Comparison of ENCODE assay signal across 15 cellular contexts in the genomic region with DNA sequence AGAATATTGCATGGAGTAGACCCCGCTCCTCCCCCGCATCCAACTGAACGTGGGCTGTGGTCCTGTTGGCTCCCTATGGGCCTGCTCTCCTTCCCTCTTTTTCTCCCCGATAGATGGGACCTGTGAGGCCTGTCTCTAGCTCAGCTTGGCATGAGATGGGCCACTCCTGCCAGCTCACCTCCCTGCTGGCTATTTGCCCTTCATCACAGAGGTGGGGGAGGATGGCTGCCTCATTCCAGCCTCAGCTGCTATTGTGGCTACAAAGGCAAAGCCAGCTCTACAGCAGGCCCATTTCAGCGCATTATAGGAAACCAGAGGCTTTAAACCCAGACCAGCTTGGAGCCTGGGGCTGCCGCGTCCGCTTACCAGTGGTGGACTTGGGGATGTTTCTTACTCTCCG.
"Had no signal": no experiment of that assay in that cellular context is flagged by ENCODE, and none has a peak within 500 bp of the region (broad histone marks: within the 10 kb centered on the region; RNA-seq: fewer than 3 reads in every experiment).

No MANE protein-coding gene starts in this region.

- DNase-seq: activated CD4-positive, alpha-beta T cell treated with anti-CD3 and anti-CD28 coated beads, Interleukin-2, amount 10 ng/mL, durations not matched to agents 7 days and 5 days; activated CD8-positive, alpha-beta memory T cell treated with anti-CD3 and anti-CD28 coated beads, Interleukin-2, amount 50 U/mL, for 48 hours; activated gamma-delta T cell treated with Interleukin-2 at 50 U/mL for 16 hours; activated naive CD8-positive, alpha-beta T cell treated with anti-CD3 and anti-CD28 coated beads for 36 hours; anterior cingulate cortex; psoas muscle; sigmoid colon; stimulated activated CD4-positive, alpha-beta T cell treated with anti-CD3 and anti-CD28 coated beads, Interleukin-12 subunit alpha, Interleukin-12 subunit beta, amount 100 ng/mL, for 4 hours; stimulated activated CD4-positive, alpha-beta T cell treated with anti-CD3 and anti-CD28 coated beads, Interleukin-2, amount 100 ng/mL, for 24 hours; T-helper 2 cell; uterus had no signal

- H3K4me1 ChIP-seq: psoas muscle, sigmoid colon, uterus had no signal

- H3K9me3 ChIP-seq: psoas muscle, sigmoid colon, tibial nerve, uterus had no signal

- H3K27ac ChIP-seq: hepatocyte, psoas muscle, sigmoid colon, tibial nerve, uterus had no signal

- H3K9me3 Mint-ChIP-seq: activated CD4-positive, alpha-beta T cell treated with anti-CD3 and anti-CD28 coated beads, Interleukin-2, amount 10 ng/mL, durations not matched to agents 7 days and 5 days; activated naive CD8-positive, alpha-beta T cell treated with anti-CD3 and anti-CD28 coated beads for 36 hours had no signal

- H3K36me3 ChIP-seq: sigmoid colon, uterus had no signal

- ATAC-seq: psoas muscle; stimulated activated memory B cell treated with anti-CD40 and anti-IgM and Interleukin-4, amounts not matched to agents 10 μg/mL and 1 μg/mL and 100 μg/mL, for 72 hours had no signal

- H3K27me3 ChIP-seq: dorsolateral prefrontal cortex, hepatocyte, sigmoid colon, tibial nerve, uterus had no signal

- H3K4me3 ChIP-seq: dorsolateral prefrontal cortex, hepatocyte, psoas muscle, sigmoid colon, tibial nerve, uterus had no signal

- H3K36me3 Mint-ChIP-seq: activated naive CD8-positive, alpha-beta T cell treated with anti-CD3 and anti-CD28 coated beads for 36 hours; stimulated activated memory B cell treated with anti-CD40 and anti-IgM and Interleukin-4, amounts not matched to agents 10 μg/mL and 1 μg/mL and 100 μg/mL, for 72 hours had no signal

- H3K4me3 Mint-ChIP-seq: activated CD4-positive, alpha-beta T cell treated with anti-CD3 and anti-CD28 coated beads, Interleukin-2, amount 10 ng/mL, durations not matched to agents 7 days and 5 days; activated naive CD8-positive, alpha-beta T cell treated with anti-CD3 and anti-CD28 coated beads for 36 hours; stimulated activated memory B cell treated with anti-CD40 and anti-IgM and Interleukin-4, amounts not matched to agents 10 μg/mL and 1 μg/mL and 100 μg/mL, for 72 hours had no signal

- H3K4me1 Mint-ChIP-seq: activated CD4-positive, alpha-beta T cell treated with anti-CD3 and anti-CD28 coated beads, Interleukin-2, amount 10 ng/mL, durations not matched to agents 7 days and 5 days; activated naive CD8-positive, alpha-beta T cell treated with anti-CD3 and anti-CD28 coated beads for 36 hours; stimulated activated memory B cell treated with anti-CD40 and anti-IgM and Interleukin-4, amounts not matched to agents 10 μg/mL and 1 μg/mL and 100 μg/mL, for 72 hours had no signal

- H3K27ac Mint-ChIP-seq: activated CD4-positive, alpha-beta T cell treated with anti-CD3 and anti-CD28 coated beads, Interleukin-2, amount 10 ng/mL, durations not matched to agents 7 days and 5 days; activated naive CD8-positive, alpha-beta T cell treated with anti-CD3 and anti-CD28 coated beads for 36 hours; stimulated activated memory B cell treated with anti-CD40 and anti-IgM and Interleukin-4, amounts not matched to agents 10 μg/mL and 1 μg/mL and 100 μg/mL, for 72 hours had no signal
